In genomic region chr1:197544553-197544952, GRCh38 we compare ENCODE assay signal across 7 cellular contexts.
"Had no signal": no experiment of that assay in that cellular context is flagged by ENCODE, and none has a peak within 500 bp of the region (broad histone marks: within the 10 kb centered on the region; RNA-seq: fewer than 3 reads in every experiment).

No MANE protein-coding gene starts in this region.

- H3K4me3 ChIP-seq: GM23338, K562 had no signal

- H3K4me3 Mint-ChIP-seq: GM23338, H9, HFFc6 had no signal

- H3K9me3 Mint-ChIP-seq: GM23338, H9, HFFc6 had no signal

- H3K27ac Mint-ChIP-seq: GM23338, H9, HFFc6 had no signal

- DNase-seq: H9, HCEC 1CT, HFFc6, IMR-90, KG1 had no signal

- ATAC-seq: GM23338, K562 had no signal
